ENCODE assay signal across 12 cellular contexts in the genomic region with DNA sequence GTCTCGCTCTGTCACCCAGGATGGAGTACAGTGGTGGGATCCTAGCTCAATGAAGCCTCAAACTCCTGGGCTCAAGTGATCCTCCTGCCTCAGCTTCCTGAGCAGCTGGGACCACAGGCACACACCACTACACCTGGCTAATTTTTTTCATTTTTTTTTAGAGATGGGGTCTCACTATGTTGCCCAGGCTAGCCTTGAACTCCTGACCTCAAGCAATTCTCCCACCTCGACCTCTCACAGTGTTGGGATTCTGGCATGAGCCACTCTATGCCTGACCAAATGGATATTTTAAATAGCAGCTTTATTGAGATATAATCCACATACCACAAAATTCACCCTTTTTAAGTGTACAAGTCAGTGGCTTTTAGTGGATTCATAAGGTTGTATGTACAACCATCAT.
"Had no signal": no experiment of that assay in that cellular context is flagged by ENCODE, and none has a peak within 500 bp of the region (broad histone marks: within the 10 kb centered on the region; RNA-seq: fewer than 3 reads in every experiment).

No MANE protein-coding gene starts in this region.

- H3K27ac ChIP-seq: breast epithelium, uterus had no signal

- H3K4me3 ChIP-seq: breast epithelium, skin epidermis, uterus had no signal

- H3K27ac Mint-ChIP-seq: activated naive CD4-positive, alpha-beta T cell treated with anti-CD3 and anti-CD28 coated beads, Interleukin-2, amount 50 U/mL, for 72 hours had no signal

- ATAC-seq: activated naive CD4-positive, alpha-beta T cell treated with anti-CD3 and anti-CD28 coated beads, Interleukin-2, amount 50 U/mL, for 72 hours; esophagus mucosa; left colon had no signal

- H3K9me3 ChIP-seq: breast epithelium, uterus had no signal

- H3K36me3 ChIP-seq: breast epithelium, uterus had no signal

- H3K4me1 ChIP-seq: uterus had no signal

- H3K9me3 Mint-ChIP-seq: activated naive CD4-positive, alpha-beta T cell treated with anti-CD3 and anti-CD28 coated beads, Interleukin-2, amount 50 U/mL, for 72 hours had no signal

- H3K27me3 ChIP-seq: breast epithelium, uterus had no signal

- DNase-seq: activated CD4-positive, alpha-beta T cell treated with anti-CD3 and anti-CD28 coated beads, Interleukin-2, amount 50 U/mL, for 48 hours; activated CD4-positive, CD25-positive, alpha-beta regulatory T cell treated with anti-CD3 and anti-CD28 coated beads, Interleukin-2, amount 50 U/mL, for 72 hours; activated CD8-positive, alpha-beta memory T cell treated with anti-CD3 and anti-CD28 coated beads, Interleukin-2, amount 50 U/mL, for 48 hours; anterior cingulate cortex; left colon; posterior cingulate gyrus; T-helper 9 cell; uterus had no signal
